20 cellular contexts compared by ENCODE assay signal in genomic region chr5:37110128-37110527, GRCh38.
"Had no signal": no experiment of that assay in that cellular context is flagged by ENCODE, and none has a peak within 500 bp of the region (broad histone marks: within the 10 kb centered on the region; RNA-seq: fewer than 3 reads in every experiment).

No MANE protein-coding gene starts in this region.

- ATAC-seq: activated CD4-positive, CD25-positive, alpha-beta regulatory T cell treated with anti-CD3 and anti-CD28 coated beads, Interleukin-2, amount 50 U/mL, for 24 hours; activated naive CD4-positive, alpha-beta T cell treated with anti-CD3 and anti-CD28 coated beads, Interleukin-2, amount 50 U/mL, for 72 hours; activated T-helper 17 cell treated with anti-CD3 and anti-CD28 coated beads, Interleukin-2, amount 50 U/mL, for 72 hours; effector memory CD8-positive, alpha-beta T cell; foreskin keratinocyte had no signal

- H3K4me3 ChIP-seq: tibial nerve had no signal

- H3K4me1 Mint-ChIP-seq: nephron had no signal

- DNase-seq: anterior cingulate cortex; brain microvascular endothelial cell; cerebellar nuclear complex; dermis blood vessel endothelial cell; effector memory CD8-positive, alpha-beta T cell; foreskin keratinocyte; head of caudate nucleus; kidney glomerular epithelial cell; mesenchymal stem cell; nucleus accumbens; posterior cingulate gyrus; retina; stimulated activated CD4-positive, alpha-beta T cell treated with anti-CD3 and anti-CD28 coated beads, Interleukin-15, amount 100 ng/mL, for 24 hours; stimulated activated CD4-positive, alpha-beta T cell treated with anti-CD3 and anti-CD28 coated beads, Interleukin-4, amount 100 ng/mL, for 24 hours; T-helper 9 cell had no signal

- H3K27me3 Mint-ChIP-seq: effector memory CD8-positive, alpha-beta T cell had no signal

- H3K27me3 ChIP-seq: brain microvascular endothelial cell, foreskin keratinocyte, tibial nerve had no signal

- H3K4me3 Mint-ChIP-seq: activated T-helper 17 cell treated with anti-CD3 and anti-CD28 coated beads, Interleukin-2, amount 50 U/mL, for 72 hours; effector memory CD8-positive, alpha-beta T cell; nephron had no signal

- H3K27ac ChIP-seq: brain microvascular endothelial cell, foreskin keratinocyte, tibial nerve had no signal

- H3K27ac Mint-ChIP-seq: activated T-helper 17 cell treated with anti-CD3 and anti-CD28 coated beads, Interleukin-2, amount 50 U/mL, for 72 hours; nephron had no signal

- H3K9me3 Mint-ChIP-seq: activated T-helper 17 cell treated with anti-CD3 and anti-CD28 coated beads, Interleukin-2, amount 50 U/mL, for 72 hours; effector memory CD8-positive, alpha-beta T cell; nephron had no signal

- H3K4me1 ChIP-seq: foreskin keratinocyte, tibial nerve had no signal
